In the genomic region with DNA sequence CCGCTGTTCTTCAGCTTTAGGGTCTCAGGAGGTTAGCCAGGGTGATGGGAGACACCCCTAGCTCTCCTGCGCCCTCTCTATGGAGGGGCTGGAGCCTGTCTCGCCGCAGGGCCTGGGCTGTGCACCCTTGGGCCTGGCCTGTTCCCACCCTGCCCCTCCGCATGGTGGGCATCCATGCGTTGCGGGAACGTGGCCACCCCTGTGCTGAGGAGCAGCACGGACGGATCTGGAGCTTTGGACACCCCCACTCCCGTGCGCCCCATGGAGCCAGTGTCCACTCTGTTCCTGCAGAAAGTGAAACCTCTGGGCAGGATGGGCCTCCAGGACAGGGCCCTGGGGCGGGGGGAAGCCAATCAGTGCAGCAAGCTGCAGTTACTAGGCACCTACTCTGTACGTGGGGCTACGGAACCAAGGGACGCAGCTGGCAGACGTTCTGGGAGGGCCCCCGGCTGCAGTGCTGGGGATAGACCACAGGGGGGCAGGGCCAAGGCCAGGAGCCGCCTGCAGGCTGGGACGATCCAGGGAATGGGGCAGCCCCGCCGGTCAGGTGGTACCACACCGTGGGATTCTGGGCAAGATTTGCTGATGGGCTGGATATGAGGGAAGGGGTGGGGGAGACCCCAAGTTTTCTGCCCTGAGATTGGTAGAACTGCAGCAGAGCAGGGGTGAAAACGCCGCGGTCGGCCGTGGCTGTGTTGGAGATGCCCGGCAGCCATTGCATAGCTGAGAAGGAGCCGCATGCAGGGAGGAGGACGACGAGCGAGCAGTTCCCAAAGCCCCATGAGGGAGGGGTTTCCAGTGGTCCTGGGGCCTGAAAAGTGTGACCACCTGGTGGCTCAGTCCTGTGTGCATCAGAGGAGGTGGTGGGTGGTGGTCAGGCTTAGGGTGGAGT, we compare ENCODE assay signal across 8 cellular contexts. TPM values are rescaled to one million over a fixed set of nuclear protein-coding genes. Genes with fewer than 3 reads are reported as not detected.
DNase-seq lines count a peak whose midpoint lies in the region; ATAC-seq and TF ChIP-seq lines count a peak whose summit lies in the region.

No MANE protein-coding gene starts in this region.

- H3K36me3 Mint-ChIP-seq in naive B cell, result no peaks in the 10 kb centered on the region

- no peaks in the 10 kb centered on the region for H3K36me3 ChIP-seq in upper lobe of left lung

- no peak overlapping the region for H3K27ac Mint-ChIP-seq in naive B cell

- peak; percentile 83 for DNase-seq in D341Med (ENCODE audit: low spot score)
- peak; percentile 34 for DNase-seq in HT-29 (ENCODE audit: low spot score)
- DNase-seq in activated CD4-positive, alpha-beta T cell treated with anti-CD3 and anti-CD28 coated beads, Interleukin-2, amount 50 U/mL, for 1 hour, result peak; percentile 43
- DNase-seq in epithelial cell of esophagus (ENCODE audit: low read depth), result peak; percentile 56
- peak; percentile 26 for DNase-seq in naive B cell
- peak in 1 of 2 donors; percentile 84 for DNase-seq in upper lobe of left lung
- DNase-seq in KG1 (lab: John Stamatoyannopoulos, UW), result no peak
- no peak for DNase-seq in GOT3 (lab: John Stamatoyannopoulos, UW)

- H3K27ac ChIP-seq in upper lobe of left lung, result no peak overlapping the region

- no peak overlapping the region for H3K4me3 ChIP-seq in epithelial cell of esophagus (ENCODE audit: low read length)
- no peak overlapping the region for H3K4me3 ChIP-seq in upper lobe of left lung

- ATAC-seq in naive B cell (ENCODE audit: low read depth in 2 of 2) (peak; percentile 69 to 71), upper lobe of left lung (ENCODE audit: low FRiP score in 2 of 2) (peak; percentile 39 to 67)

- no peaks in the 10 kb centered on the region for H3K9me3 Mint-ChIP-seq in naive B cell

- no peaks in the 10 kb centered on the region for H3K27me3 ChIP-seq in upper lobe of left lung

- H3K9me3 ChIP-seq in upper lobe of left lung, result no peaks in the 10 kb centered on the region

- peaks cover 5 to 41% (median 33%) of the 10 kb centered on the region in 3 donors for H3K27me3 Mint-ChIP-seq in naive B cell

- TF ChIP-seq POLR2A in upper lobe of left lung (IDR thresholded peaks at IDR 0.05), result no peak

- no peak for TF ChIP-seq EP300 in upper lobe of left lung (IDR thresholded peaks at IDR 0.05)

- peaks cover 0 to 9% (median 3%) of the 10 kb centered on the region in 4 donors for H3K4me1 ChIP-seq in upper lobe of left lung

- peaks cover 8 to 12% (median 9%) of the 10 kb centered on the region in 3 donors for H3K4me1 Mint-ChIP-seq in naive B cell

- H3K4me3 Mint-ChIP-seq in naive B cell, result peak overlapping the region in 3 of 8 donors; percentile 12 to 67 (median 36)

- WGBS in upper lobe of left lung, 2 donors, result 37 to 42% methylated on average over 14 to 31 of the region's 33 CpGs

- TF ChIP-seq CTCF in epithelial cell of esophagus (IDR thresholded peaks at IDR 0.05; ENCODE audit: insufficient read depth, low read depth, low read length, missing control alignments) (peak; percentile 77), upper lobe of left lung (IDR thresholded peaks at IDR 0.05) (peak; percentile 78 to 89 (median 82))

RNA-seq across cellular contexts. Expression of gene TP73, which starts 43.3 kb away (rescaled TPM):
- total RNA-seq in HT-29 (2014; rRNA removed; shearing (Covaris generic)), result 6.9 and 11.1 TPM in 2 replicates
- polyA plus RNA-seq in naive B cell (ENCODE audit: low read depth in 6 of 6), result not detected
- total RNA-seq in upper lobe of left lung, result 1 to 10 TPM in 5 of 6 donors, under 1 TPM in 1; 0.77 to 9.8 (median 4.1) TPM

RNA-seq across cellular contexts. Expression of gene WRAP73, which starts 45.7 kb away (rescaled TPM):
- 60.3 and 66.7 TPM in 2 replicates for total RNA-seq in HT-29 (2014; rRNA removed; shearing (Covaris generic))
- polyA plus RNA-seq in naive B cell (ENCODE audit: low read depth in 6 of 6), result 10 to 100 TPM; 23.4 to 58.3 (median 27.7) TPM
- total RNA-seq in upper lobe of left lung, result 10 to 100 TPM; 14.0 to 33.5 (median 19.9) TPM

RNA-seq across cellular contexts. Expression of gene CCDC27, which starts 56.7 kb away (rescaled TPM):
- not detected in 2 replicates for total RNA-seq in HT-29 (2014; rRNA removed; shearing (Covaris generic))
- not detected for polyA plus RNA-seq in naive B cell (ENCODE audit: low read depth in 6 of 6)
- total RNA-seq in upper lobe of left lung, result not detected

Comparison
In these comparisons a context has a peak if more than half of its experiments do, and no peak if none do; other contexts are left out.
1. DNase-seq: peak in D341Med (single experiment), HT-29 (single experiment), activated CD4-positive, alpha-beta T cell treated with anti-CD3 and anti-CD28 coated beads, Interleukin-2, amount 50 U/mL, for 1 hour (single experiment), epithelial cell of esophagus (single experiment) and naive B cell (single experiment); none in KG1 (single experiment) and GOT3 (single experiment).